ENCODE assay signal across 8 cellular contexts in the genomic region with DNA sequence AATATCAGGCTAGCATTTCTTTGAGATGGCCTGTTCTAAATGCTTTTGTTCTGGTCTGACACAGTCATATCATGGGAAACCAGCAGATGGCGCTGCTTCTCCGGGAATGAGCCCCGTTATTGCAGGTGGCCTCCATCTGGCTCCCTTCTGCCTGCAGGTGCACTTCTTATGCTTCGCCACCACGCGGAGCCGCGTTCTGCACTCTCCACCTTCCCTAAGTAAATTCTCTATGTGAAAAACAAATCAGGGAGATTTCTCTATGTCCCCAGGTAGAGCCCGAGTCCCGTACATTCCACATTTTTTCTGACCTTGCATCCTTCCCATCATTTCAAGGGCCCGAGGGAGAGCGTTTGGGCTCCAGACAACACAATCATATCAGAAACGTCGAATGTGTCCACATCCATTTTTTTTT. TPM values are rescaled to one million over a fixed set of nuclear protein-coding genes. Genes with fewer than 3 reads are reported as not detected.
DNase-seq lines count a peak whose midpoint lies in the region; ATAC-seq, FAIRE-seq and TF ChIP-seq lines count a peak whose summit lies in the region.

No MANE protein-coding gene starts in this region.

- H3K36me3 Mint-ChIP-seq in WTC11: no peaks in the 10 kb centered on the region

- H3K27ac Mint-ChIP-seq in WTC11: no peak overlapping the region

- CTCF ChIA-PET in WTC11 (lab: Charles Lee): interaction anchor here (0.7 to 4.2 kb wide), 16 partner anchors 37 to 540 kb away, joined by 3 to 32 read pairs (median 4); a partner anchor contains a TSS

- DNase-seq in Ammon's horn (ENCODE audit: low spot score) (peak; percentile 88), NCI-H226 (peak; percentile 62), WTC11 (ENCODE audit: low spot score) (peak; percentile 96), cardiac fibroblast (ENCODE audit: low read depth in 2 of 2) (peak; percentile 87 to 89), kidney (peak; percentile 88)
- peak; percentile 90 to 94 for DNase-seq in stimulated activated CD4-positive, alpha-beta T cell treated with anti-CD3 and anti-CD28 coated beads, Interleukin-2, amount 100 ng/mL, for 24 hours

- intact Hi-C loops in kidney (cut with DNase I): loop anchor here (5.0 kb wide), 1 partner anchor 431 kb away; no protein-coding TSS in a partner anchor

- H3K4me3 Mint-ChIP-seq in WTC11: no peak overlapping the region

- no peak overlapping the region for H3K27ac ChIP-seq in kidney (ENCODE audit: low read depth in 2 of 2, low read length in 2 of 2)

- POLR2A ChIA-PET in WTC11 (lab: Charles Lee): no interaction called here

- H3K4me3 ChIP-seq in cardiac fibroblast (replicated peaks in 1 of 2; ENCODE audit: low read depth in 2 of 2, low read length in 2 of 2) (no peak overlapping the region), kidney (ENCODE audit: low read length in 2 of 2) (no peak overlapping the region)

- no peaks in the 10 kb centered on the region for H3K9me3 ChIP-seq in kidney (ENCODE audit: control insufficient read depth in 1 of 2, low read length in 2 of 2)

- peaks cover 5% of the 10 kb centered on the region for H3K9me3 Mint-ChIP-seq in WTC11

- H3K27me3 Mint-ChIP-seq in WTC11 (ENCODE audit: low read depth): peaks cover 35% of the 10 kb centered on the region

- peaks cover 0 to 3% of the 10 kb centered on the region in 2 donors for H3K4me1 ChIP-seq in kidney (ENCODE audit: control insufficient read depth in 1 of 2, insufficient read depth in 1 of 2, low read depth in 1 of 2, low read length in 2 of 2)

- ATAC-seq in GM19035 (IDR thresholded peaks at IDR 0.05; ENCODE audit: unreplicated experiment) (peak; percentile 93), HG03175 (IDR thresholded peaks at IDR 0.05; ENCODE audit: unreplicated experiment) (peak; percentile 91), WTC11 (peak; percentile 89)

- no peak overlapping the region for H3K9ac ChIP-seq in kidney (ENCODE audit: low read length in 2 of 2)

- H3K36me3 ChIP-seq in kidney (ENCODE audit: control insufficient read depth in 1 of 2, insufficient read depth in 2 of 2, low read length in 2 of 2): no peaks in the 10 kb centered on the region

- TF ChIP-seq CTCF in WTC11 (IDR thresholded peaks at IDR 0.05) (peak; percentile 96), cardiac fibroblast (IDR thresholded peaks at IDR 0.05; ENCODE audit: low read depth, low read length) (peak; percentile 89), kidney (IDR thresholded peaks at IDR 0.05; ENCODE audit: borderline replicate concordance, extremely low read depth, insufficient read depth) (peak; percentile 97)

- peaks cover 36% of the 10 kb centered on the region for H3K4me1 Mint-ChIP-seq in WTC11

- peak; percentile 92 for FAIRE-seq in kidney (lab: Jason Lieb, UNC)

TF ChIP-seq in WTC11, 78 proteins besides CTCF, POLR2A, EP300 and RAD21:
- TF ChIP-seq, protein P1, sequence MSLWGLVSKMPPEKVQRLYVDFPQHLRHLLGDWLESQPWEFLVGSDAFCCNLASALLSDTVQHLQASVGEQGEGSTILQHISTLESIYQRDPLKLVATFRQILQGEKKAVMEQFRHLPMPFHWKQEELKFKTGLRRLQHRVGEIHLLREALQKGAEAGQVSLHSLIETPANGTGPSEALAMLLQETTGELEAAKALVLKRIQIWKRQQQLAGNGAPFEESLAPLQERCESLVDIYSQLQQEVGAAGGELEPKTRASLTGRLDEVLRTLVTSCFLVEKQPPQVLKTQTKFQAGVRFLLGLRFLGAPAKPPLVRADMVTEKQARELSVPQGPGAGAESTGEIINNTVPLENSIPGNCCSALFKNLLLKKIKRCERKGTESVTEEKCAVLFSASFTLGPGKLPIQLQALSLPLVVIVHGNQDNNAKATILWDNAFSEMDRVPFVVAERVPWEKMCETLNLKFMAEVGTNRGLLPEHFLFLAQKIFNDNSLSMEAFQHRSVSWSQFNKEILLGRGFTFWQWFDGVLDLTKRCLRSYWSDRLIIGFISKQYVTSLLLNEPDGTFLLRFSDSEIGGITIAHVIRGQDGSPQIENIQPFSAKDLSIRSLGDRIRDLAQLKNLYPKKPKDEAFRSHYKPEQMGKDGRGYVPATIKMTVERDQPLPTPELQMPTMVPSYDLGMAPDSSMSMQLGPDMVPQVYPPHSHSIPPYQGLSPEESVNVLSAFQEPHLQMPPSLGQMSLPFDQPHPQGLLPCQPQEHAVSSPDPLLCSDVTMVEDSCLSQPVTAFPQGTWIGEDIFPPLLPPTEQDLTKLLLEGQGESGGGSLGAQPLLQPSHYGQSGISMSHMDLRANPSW (CRISPR knock-in tag; conservative IDR thresholded peaks at IDR 0.05; ENCODE audit: low read depth): no peak
- TF ChIP-seq, protein P2, sequence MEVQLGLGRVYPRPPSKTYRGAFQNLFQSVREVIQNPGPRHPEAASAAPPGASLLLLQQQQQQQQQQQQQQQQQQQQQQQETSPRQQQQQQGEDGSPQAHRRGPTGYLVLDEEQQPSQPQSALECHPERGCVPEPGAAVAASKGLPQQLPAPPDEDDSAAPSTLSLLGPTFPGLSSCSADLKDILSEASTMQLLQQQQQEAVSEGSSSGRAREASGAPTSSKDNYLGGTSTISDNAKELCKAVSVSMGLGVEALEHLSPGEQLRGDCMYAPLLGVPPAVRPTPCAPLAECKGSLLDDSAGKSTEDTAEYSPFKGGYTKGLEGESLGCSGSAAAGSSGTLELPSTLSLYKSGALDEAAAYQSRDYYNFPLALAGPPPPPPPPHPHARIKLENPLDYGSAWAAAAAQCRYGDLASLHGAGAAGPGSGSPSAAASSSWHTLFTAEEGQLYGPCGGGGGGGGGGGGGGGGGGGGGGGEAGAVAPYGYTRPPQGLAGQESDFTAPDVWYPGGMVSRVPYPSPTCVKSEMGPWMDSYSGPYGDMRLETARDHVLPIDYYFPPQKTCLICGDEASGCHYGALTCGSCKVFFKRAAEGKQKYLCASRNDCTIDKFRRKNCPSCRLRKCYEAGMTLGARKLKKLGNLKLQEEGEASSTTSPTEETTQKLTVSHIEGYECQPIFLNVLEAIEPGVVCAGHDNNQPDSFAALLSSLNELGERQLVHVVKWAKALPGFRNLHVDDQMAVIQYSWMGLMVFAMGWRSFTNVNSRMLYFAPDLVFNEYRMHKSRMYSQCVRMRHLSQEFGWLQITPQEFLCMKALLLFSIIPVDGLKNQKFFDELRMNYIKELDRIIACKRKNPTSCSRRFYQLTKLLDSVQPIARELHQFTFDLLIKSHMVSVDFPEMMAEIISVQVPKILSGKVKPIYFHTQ (CRISPR knock-in tag; IDR thresholded peaks at IDR 0.05): no peak
- TF ChIP-seq, protein P3, sequence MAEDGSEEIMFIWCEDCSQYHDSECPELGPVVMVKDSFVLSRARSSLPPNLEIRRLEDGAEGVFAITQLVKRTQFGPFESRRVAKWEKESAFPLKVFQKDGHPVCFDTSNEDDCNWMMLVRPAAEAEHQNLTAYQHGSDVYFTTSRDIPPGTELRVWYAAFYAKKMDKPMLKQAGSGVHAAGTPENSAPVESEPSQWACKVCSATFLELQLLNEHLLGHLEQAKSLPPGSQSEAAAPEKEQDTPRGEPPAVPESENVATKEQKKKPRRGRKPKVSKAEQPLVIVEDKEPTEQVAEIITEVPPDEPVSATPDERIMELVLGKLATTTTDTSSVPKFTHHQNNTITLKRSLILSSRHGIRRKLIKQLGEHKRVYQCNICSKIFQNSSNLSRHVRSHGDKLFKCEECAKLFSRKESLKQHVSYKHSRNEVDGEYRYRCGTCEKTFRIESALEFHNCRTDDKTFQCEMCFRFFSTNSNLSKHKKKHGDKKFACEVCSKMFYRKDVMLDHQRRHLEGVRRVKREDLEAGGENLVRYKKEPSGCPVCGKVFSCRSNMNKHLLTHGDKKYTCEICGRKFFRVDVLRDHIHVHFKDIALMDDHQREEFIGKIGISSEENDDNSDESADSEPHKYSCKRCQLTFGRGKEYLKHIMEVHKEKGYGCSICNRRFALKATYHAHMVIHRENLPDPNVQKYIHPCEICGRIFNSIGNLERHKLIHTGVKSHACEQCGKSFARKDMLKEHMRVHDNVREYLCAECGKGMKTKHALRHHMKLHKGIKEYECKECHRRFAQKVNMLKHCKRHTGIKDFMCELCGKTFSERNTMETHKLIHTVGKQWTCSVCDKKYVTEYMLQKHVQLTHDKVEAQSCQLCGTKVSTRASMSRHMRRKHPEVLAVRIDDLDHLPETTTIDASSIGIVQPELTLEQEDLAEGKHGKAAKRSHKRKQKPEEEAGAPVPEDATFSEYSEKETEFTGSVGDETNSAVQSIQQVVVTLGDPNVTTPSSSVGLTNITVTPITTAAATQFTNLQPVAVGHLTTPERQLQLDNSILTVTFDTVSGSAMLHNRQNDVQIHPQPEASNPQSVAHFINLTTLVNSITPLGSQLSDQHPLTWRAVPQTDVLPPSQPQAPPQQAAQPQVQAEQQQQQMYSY (CRISPR knock-in tag; IDR thresholded peaks at IDR 0.05): no peak
- TF ChIP-seq ZNF671 (CRISPR knock-in tag; IDR thresholded peaks at IDR 0.05) (no peak), ELF4 (CRISPR knock-in tag; IDR thresholded peaks at IDR 0.05; ENCODE audit: low read depth) (no peak), NR2C2 (CRISPR knock-in tag; IDR thresholded peaks at IDR 0.05) (no peak), ZNF138 (CRISPR knock-in tag; conservative IDR thresholded peaks at IDR 0.05) (no peak), SMAD4 (CRISPR knock-in tag; IDR thresholded peaks at IDR 0.05) (no peak), HMGA2 (CRISPR knock-in tag; IDR thresholded peaks at IDR 0.05) (no peak), NFYB (CRISPR knock-in tag; conservative IDR thresholded peaks at IDR 0.05; ENCODE audit: low read depth) (no peak), ZNF263 (CRISPR knock-in tag; IDR thresholded peaks at IDR 0.05; ENCODE audit: low read depth) (no peak)
- TF ChIP-seq, protein P4, sequence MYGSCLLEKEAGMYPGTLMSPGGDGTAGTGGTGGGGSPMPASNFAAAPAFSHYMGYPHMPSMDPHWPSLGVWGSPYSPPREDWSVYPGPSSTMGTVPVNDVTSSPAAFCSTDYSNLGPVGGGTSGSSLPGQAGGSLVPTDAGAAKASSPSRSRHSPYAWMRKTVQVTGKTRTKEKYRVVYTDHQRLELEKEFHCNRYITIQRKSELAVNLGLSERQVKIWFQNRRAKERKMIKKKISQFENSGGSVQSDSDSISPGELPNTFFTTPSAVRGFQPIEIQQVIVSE (CRISPR knock-in tag; IDR thresholded peaks at IDR 0.05; ENCODE audit: borderline replicate concordance): no peak

RNA-seq across cellular contexts. Expression of a gene that starts 26.2 kb away (rescaled TPM):
- total RNA-seq in WTC11 (2021) (72.8 to 78.3 TPM (median 76.2 TPM) in 3 replicates), kidney (46.7 TPM)
- polyA plus RNA-seq in kidney (ENCODE audit: insufficient read depth, low read depth, low replicate concordance): 124 TPM

RNA-seq across cellular contexts. Expression of a gene that starts 44.6 kb away (rescaled TPM):
- total RNA-seq in WTC11 (2021) (0.21 to 0.34 TPM (median 0.24 TPM) in 3 replicates), kidney (18.5 TPM)
- polyA plus RNA-seq in kidney (ENCODE audit: insufficient read depth, low read depth, low replicate concordance): 0.54 TPM

Comparison
In these comparisons a context has a peak if more than half of its experiments do, and no peak if none do; other contexts are left out.
1. RNA of a gene that starts 44.6 kb away (total RNA-seq): 18.5 TPM in kidney (single experiment); 0.21 to 0.34 TPM in WTC11; every median in the first group is over 10 times any median in the second.
2. Peak in every context shown above with its lines, with median percentiles within 50 percentile points of each other: DNase-seq, ATAC-seq and CTCF ChIP-seq.